Comparison of ENCODE assay signal across 15 cellular contexts in genomic region chr3:156582784-156583183, GRCh38. TPM values are rescaled to one million over a fixed set of nuclear protein-coding genes. Genes with fewer than 3 reads are reported as not detected.
DNase-seq lines count a peak whose midpoint lies in the region; ATAC-seq and TF ChIP-seq lines count a peak whose summit lies in the region.
"Had no signal": no experiment of that assay in that cellular context is flagged by ENCODE, and none has a peak within 500 bp of the region (broad histone marks: within the 10 kb centered on the region; RNA-seq: fewer than 3 reads in every experiment).

No MANE protein-coding gene starts in this region.

- WGBS in mesenchymal stem cell: no CpG with 5 or more reads among the region's 2 CpGs

- H2BK12ac ChIP-seq in mesenchymal stem cell (ENCODE audit: low read length in 2 of 2): no peak overlapping the region

- H3K4me3 ChIP-seq in mesenchymal stem cell (ENCODE audit: insufficient read depth in 1 of 2, low read depth in 1 of 2, low read length in 2 of 2): no peak overlapping the region
- H3K4me3 ChIP-seq: smooth muscle cell had no signal

- no peak overlapping the region for H3K18ac ChIP-seq in mesenchymal stem cell (ENCODE audit: low read depth in 1 of 2, low read length in 2 of 2)

- TF ChIP-seq CTCF in GM20000 (IDR thresholded peaks at IDR 0.05; ENCODE audit: extremely low read depth, missing control alignments): no peak

- no peaks in the 10 kb centered on the region for H3K27me3 ChIP-seq in mesenchymal stem cell (ENCODE audit: control insufficient read depth in 1 of 2, insufficient read depth in 1 of 2, low read length in 2 of 2)

- no peak overlapping the region for H4K8ac ChIP-seq in mesenchymal stem cell (ENCODE audit: low read length)

- H2BK120ac ChIP-seq in mesenchymal stem cell (ENCODE audit: low read depth, low read length): no peak overlapping the region

- no peaks in the 10 kb centered on the region for H3K36me3 ChIP-seq in mesenchymal stem cell (ENCODE audit: control insufficient read depth in 1 of 2, insufficient read depth in 2 of 2, low read depth in 1 of 2, low read length in 2 of 2)

- peaks cover 5% of the 10 kb centered on the region for H3K4me1 ChIP-seq in mesenchymal stem cell (ENCODE audit: control insufficient read depth, insufficient read depth, low read depth, low read length)

- H3K9me3 ChIP-seq in mesenchymal stem cell (ENCODE audit: control insufficient read depth, low read length): no peaks in the 10 kb centered on the region

- no peak overlapping the region for H2AK5ac ChIP-seq in mesenchymal stem cell (ENCODE audit: low read length, severe bottlenecking)

- no peak overlapping the region for H3K14ac ChIP-seq in mesenchymal stem cell (ENCODE audit: low read length in 2 of 2)

- no peak overlapping the region for H3K4ac ChIP-seq in mesenchymal stem cell (ENCODE audit: low read depth in 1 of 2, low read length in 2 of 2)

- H3K79me1 ChIP-seq in mesenchymal stem cell (replicated peaks; ENCODE audit: low read length, poor library complexity, severe bottlenecking): no peaks in the 10 kb centered on the region

- no peak overlapping the region for H2AFZ ChIP-seq in mesenchymal stem cell (ENCODE audit: low read depth, low read length)

- H3K27ac ChIP-seq in mesenchymal stem cell (ENCODE audit: low read length, poor library complexity, severe bottlenecking): no peak overlapping the region
- H3K27ac ChIP-seq: HL-60 had no signal

- no peak overlapping the region for H4K91ac ChIP-seq in mesenchymal stem cell (ENCODE audit: low read length)

- H2BK15ac ChIP-seq in mesenchymal stem cell (ENCODE audit: low read depth, poor library complexity, severe bottlenecking): no peak overlapping the region

- no peak overlapping the region for H3K23ac ChIP-seq in mesenchymal stem cell (ENCODE audit: low read length in 2 of 2)

- H2BK5ac ChIP-seq in mesenchymal stem cell (ENCODE audit: low read depth, low read length, poor library complexity, severe bottlenecking): no peak overlapping the region

- DNase-seq in mesenchymal stem cell (no peak), amniotic stem cell (lab: John Stamatoyannopoulos, UW) (no peak), GM20000 (ENCODE audit: low spot score) (no peak), AG20443 (ENCODE audit: low spot score) (no peak)
- DNase-seq: activated CD4-positive, alpha-beta T cell treated with anti-CD3 and anti-CD28 coated beads for 4 hours; effector CD4-positive, alpha-beta T cell; foreskin fibroblast; NCI-H187; RPMI8226; T-helper 2 cell had no signal

- H3K4me2 ChIP-seq in mesenchymal stem cell (ENCODE audit: low read length, poor library complexity, severe bottlenecking): no peak overlapping the region
- H3K4me2 ChIP-seq: smooth muscle cell had no signal

- ATAC-seq in GM19025 (IDR thresholded peaks at IDR 0.05; ENCODE audit: low read depth, unreplicated experiment) (peak; percentile 70), GM21825 (IDR thresholded peaks at IDR 0.05; ENCODE audit: unreplicated experiment) (peak; percentile 74), HG03378 (IDR thresholded peaks at IDR 0.05; ENCODE audit: unreplicated experiment) (peak; percentile 56)

- peak overlapping the region; percentile 29 for H3K9ac ChIP-seq in mesenchymal stem cell (ENCODE audit: low read length)

RNA-seq across cellular contexts. Expression of gene SSR3, which starts 27.9 kb away (rescaled TPM):
- polyA plus RNA-seq in mesenchymal stem cell (2013, experiment 1 of 2): 238 TPM
- polyA plus RNA-seq in mesenchymal stem cell (2013, experiment 2 of 2): 261 TPM
